In the genomic region with DNA sequence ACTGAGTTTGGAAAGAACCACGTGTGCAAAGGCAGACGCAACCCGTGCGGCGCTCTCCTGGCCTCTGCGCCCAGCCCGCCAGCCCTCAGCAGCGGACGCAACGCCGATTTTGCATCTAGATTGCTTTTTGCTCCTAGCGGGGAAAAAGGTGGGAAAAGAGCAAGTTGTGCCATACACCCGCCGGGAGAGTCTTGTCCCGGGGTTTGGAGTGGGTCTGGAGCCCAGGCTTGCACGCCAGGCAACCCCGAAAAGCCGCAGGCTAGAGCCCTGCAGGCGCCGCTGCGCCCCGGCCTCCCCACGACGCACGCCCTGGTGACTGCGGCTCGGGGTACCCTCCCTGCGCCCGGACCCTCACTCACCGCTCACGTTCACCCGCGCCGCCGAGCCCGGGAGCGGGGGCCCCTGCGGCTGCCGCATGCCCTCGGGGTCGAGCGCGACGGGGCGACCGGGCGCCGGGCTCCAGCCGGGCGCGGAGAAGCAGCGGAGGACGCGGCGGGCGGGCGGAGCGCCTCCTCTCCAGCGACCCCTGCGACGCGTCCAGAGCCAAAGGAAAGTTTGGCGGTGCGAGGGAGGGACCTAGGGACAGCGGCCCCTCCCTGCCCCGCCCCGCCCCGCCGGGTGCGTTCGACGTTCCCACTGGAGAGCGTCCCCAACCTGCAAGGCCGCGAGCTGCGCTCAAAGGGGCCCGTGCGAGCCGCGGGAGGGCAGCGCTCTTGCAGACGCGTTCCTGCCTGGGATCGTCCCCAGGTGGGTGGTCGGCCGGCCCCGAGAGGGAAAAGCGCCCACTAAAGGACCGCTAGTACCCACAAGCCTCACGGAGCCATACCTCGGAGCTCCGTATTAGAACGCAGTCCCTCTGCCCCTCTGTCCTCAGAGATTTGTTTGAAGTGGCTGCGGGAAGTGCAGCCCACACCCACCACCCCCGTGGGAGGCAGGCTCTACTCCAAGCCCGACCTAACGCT, we compare ENCODE assay signal across 9 cellular contexts. TPM values are rescaled to one million over a fixed set of nuclear protein-coding genes. Genes with fewer than 3 reads are reported as not detected.
DNase-seq lines count a peak whose midpoint lies in the region; ATAC-seq and TF ChIP-seq lines count a peak whose summit lies in the region.
"Had no signal": no experiment of that assay in that cellular context is flagged by ENCODE, and none has a peak within 500 bp of the region (broad histone marks: within the 10 kb centered on the region; RNA-seq: fewer than 3 reads in every experiment).

TSS of gene LPAR3 (minus strand) at position 550 of the 962 bp plus-strand sequence. CDS start 27,086 bp downstream, outside the sequence.

- no peak within 1 kb of the TSS for H3K27ac ChIP-seq in dorsolateral prefrontal cortex
- no peak within 1 kb of the TSS for H3K27ac ChIP-seq in vagina
- H3K27ac ChIP-seq: BLaER1 treated with 17β-estradiol and CSF1 and Interleukin-3, amounts not matched to agents 10 nM and 100 nM had no signal

- H3K36me3 ChIP-seq in mucosa of descending colon (ENCODE audit: low read depth) (no peaks in the 10 kb centered on the region), vagina (no peaks in the 10 kb centered on the region)
- H3K36me3 ChIP-seq: BLaER1 treated with 17β-estradiol and CSF1 and Interleukin-3, amounts not matched to agents 10 nM and 100 nM had no signal

- H3K27me3 ChIP-seq in dorsolateral prefrontal cortex, result peaks cover 0 to 53% (median 27%) of the 10 kb centered on the region in 45 donors
- no peaks in the 10 kb centered on the region for H3K27me3 ChIP-seq in vagina
- H3K27me3 ChIP-seq: BLaER1 treated with 17β-estradiol and CSF1 and Interleukin-3, amounts not matched to agents 10 nM and 100 nM had no signal

- no peaks in the 10 kb centered on the region for H3K9me3 ChIP-seq in mucosa of descending colon
- no peaks in the 10 kb centered on the region for H3K9me3 ChIP-seq in vagina

- ATAC-seq in mucosa of descending colon, result peak; percentile 87

- TF ChIP-seq CTCF in dorsolateral prefrontal cortex (IDR thresholded peaks at IDR 0.05 in 54 of 56, conservative IDR thresholded peaks at IDR 0.05 in 2 of 56; ENCODE audit: low read depth in 1 of 56, partially characterized antibody in 56 of 56) (no peak), mucosa of descending colon (IDR thresholded peaks at IDR 0.05) (no peak), vagina (IDR thresholded peaks at IDR 0.05) (no peak), GM10266 (IDR thresholded peaks at IDR 0.05; ENCODE audit: control insufficient read depth, insufficient read depth, low read depth, missing control alignments) (no peak)

- H3K4me1 ChIP-seq in mucosa of descending colon (ENCODE audit: low read depth) (peaks cover 7% of the 10 kb centered on the region), vagina (no peaks in the 10 kb centered on the region)

- H3K4me3 ChIP-seq in dorsolateral prefrontal cortex (peak within 1 kb of the TSS in 58 of 59 donors; percentile 7 to 64 (median 42)), mucosa of descending colon (no peak within 1 kb of the TSS), vagina (peak within 1 kb of the TSS; percentile 20 to 49)
- H3K4me3 ChIP-seq: BLaER1 treated with 17β-estradiol and CSF1 and Interleukin-3, amounts not matched to agents 10 nM and 100 nM had no signal

- no peak for TF ChIP-seq POLR2A in vagina (IDR thresholded peaks at IDR 0.05)

- intact Hi-C loops in dorsolateral prefrontal cortex (cut with DNase I), result no loop called here
- intact Hi-C loops in mucosa of descending colon (cut with DNase I, micrococcal nuclease), result no loop called here
- intact Hi-C loops in vagina (cut with DNase I), result no loop called here

- peak in 2 of 3 experiments; percentile 53 to 63 for DNase-seq in NCI-H1417 (lab: John Stamatoyannopoulos, UW)
- DNase-seq in NCI-H1417 treated with DMSO at 0.1 percent for 48 hours (lab: John Stamatoyannopoulos, UW), result no peak
- peak; percentile 56 for DNase-seq in SKM-1 treated with dmso at 0.1 percent for 144 hours (lab: John Stamatoyannopoulos, UW; ENCODE audit: unreplicated experiment)
- no peak for DNase-seq in dorsolateral prefrontal cortex
- peak; percentile 65 to 75 (median 66) for DNase-seq in mucosa of descending colon
- DNase-seq in vagina (ENCODE audit: extremely low spot score in 2 of 2), result no peak
- no peak for DNase-seq in GM10266 (ENCODE audit: extremely low spot score)
- DNase-seq in foreskin melanocyte, result no peak

RNA-seq across cellular contexts. Expression of gene LPAR3, which starts in this region (rescaled TPM):
- total RNA-seq in dorsolateral prefrontal cortex (10 to 100 TPM in 1 of 120 experiments, 1 to 10 TPM in 114, under 1 TPM in 5; 0.43 to 13.7 (median 3.6) TPM), mucosa of descending colon (1 to 10 TPM; 2.5 to 3.5 (median 2.5) TPM), vagina (18.7 TPM)

Comparison
In these comparisons a context has a peak if more than half of its experiments do, and no peak if none do; other contexts are left out.
1. DNase-seq: peak in NCI-H1417 (2 of 3), SKM-1 treated with dmso at 0.1 percent for 144 hours (single experiment) and mucosa of descending colon (3 of 3); none in NCI-H1417 treated with DMSO at 0.1 percent for 48 hours (single experiment), dorsolateral prefrontal cortex (0 of 10), vagina (0 of 2), GM10266 (single experiment) and foreskin melanocyte (single experiment).